Comparison of ENCODE assay signal across 8 cellular contexts in the genomic region with DNA sequence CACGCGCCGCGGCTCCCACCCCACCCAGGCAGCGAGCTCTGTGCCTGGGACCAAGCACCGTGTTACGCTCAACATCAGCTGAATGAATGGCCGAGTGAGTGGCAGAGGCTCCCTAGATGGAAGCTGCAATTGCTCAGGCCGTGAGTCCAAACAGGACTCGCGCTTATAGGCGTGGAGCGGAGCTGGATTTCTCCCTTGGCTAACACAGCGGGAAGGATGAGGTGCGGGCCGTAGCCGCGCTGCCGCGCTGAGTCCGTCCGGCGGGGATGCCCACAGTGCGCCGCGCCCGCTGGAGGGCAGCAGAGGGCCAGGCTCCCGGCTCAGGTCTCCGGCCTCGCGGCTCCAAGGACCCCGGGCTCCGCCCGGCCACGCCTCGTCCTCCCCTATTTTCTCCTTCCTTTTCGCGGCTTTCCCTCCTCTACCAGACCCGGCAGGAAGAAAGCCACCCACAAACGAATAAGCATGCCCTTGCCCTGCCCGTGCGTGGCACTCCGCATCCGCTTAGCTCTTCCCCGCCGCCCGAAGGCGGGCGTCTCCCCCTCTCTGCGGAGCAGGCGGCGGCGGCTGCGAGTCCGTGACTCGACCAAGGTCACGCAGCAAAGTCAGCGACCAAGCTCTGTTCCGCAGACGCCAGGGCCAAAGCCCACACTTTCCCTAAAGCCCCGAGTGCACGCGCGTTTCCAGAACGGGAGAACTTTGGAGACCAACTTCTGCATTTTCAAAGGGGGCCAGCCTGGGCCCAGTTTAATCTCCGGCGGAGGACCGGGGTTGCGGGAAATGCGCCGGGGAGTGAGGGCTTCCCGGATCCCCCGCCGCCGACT. TPM values are rescaled to one million over a fixed set of nuclear protein-coding genes. Genes with fewer than 3 reads are reported as not detected.
A peak's percentile ranks its signal among the peaks of the same experiment; 100 is the strongest.
DNase-seq lines count a peak whose midpoint lies in the region; ATAC-seq, FAIRE-seq and TF ChIP-seq lines count a peak whose summit lies in the region.

No MANE protein-coding gene starts in this region.

- POLR2A ChIA-PET in OCI-LY7 (lab: Charles Lee), result no interaction called here

- TF ChIP-seq CTCF in OCI-LY7 (conservative IDR thresholded peaks at IDR 0.05; ENCODE audit: low read length), result peak; percentile 72
- TF ChIP-seq CTCF in fibroblast of villous mesenchyme (IDR thresholded peaks at IDR 0.05; ENCODE audit: insufficient read depth, low read depth, low read length), result peak; percentile 90
- peak; percentile 90 to 95 (median 93) for TF ChIP-seq CTCF in nephron (IDR thresholded peaks at IDR 0.05; ENCODE audit: unreplicated experiment in 3 of 3)

- H3K9me2 ChIP-seq in OCI-LY7 (ENCODE audit: insufficient read depth, low read length), result no peaks in the 10 kb centered on the region

- H4K20me1 ChIP-seq in OCI-LY7 (ENCODE audit: insufficient read depth, low read length), result no peaks in the 10 kb centered on the region

- no peak overlapping the region for H3K4me3 ChIP-seq in OCI-LY7 (ENCODE audit: low read depth, low read length, poor library complexity, severe bottlenecking)
- peak overlapping the region; percentile 57 for H3K4me3 ChIP-seq in fibroblast of villous mesenchyme (ENCODE audit: low read depth, low read length)

- no peaks in the 10 kb centered on the region for H3K4me1 Mint-ChIP-seq in nephron

- intact Hi-C loops in OCI-LY7 (cut with micrococcal nuclease; ENCODE audit: unreplicated experiment), result no loop called here

- peak overlapping the region; percentile 9; the same call in 1 of the 2 replicates for H3K4me2 ChIP-seq in OCI-LY7 (ENCODE audit: low read length)

- H3K27me3 Mint-ChIP-seq in nephron (ENCODE audit: low read depth), result peaks cover 43% of the 10 kb centered on the region

- CTCF ChIA-PET in OCI-LY7 (lab: Charles Lee; ENCODE audit: unreplicated experiment), result no interaction called here

- H3K27ac Mint-ChIP-seq in nephron, result no peak overlapping the region

- H3K4me1 ChIP-seq in OCI-LY7 (ENCODE audit: insufficient read depth, low read length, poor library complexity, severe bottlenecking), result no peaks in the 10 kb centered on the region

- no peaks in the 10 kb centered on the region for H3K9me3 ChIP-seq in OCI-LY7 (ENCODE audit: low read length)

- H3K36me3 ChIP-seq in OCI-LY7 (ENCODE audit: insufficient read depth, low read length), result no peaks in the 10 kb centered on the region

- no peaks in the 10 kb centered on the region for H3K36me3 Mint-ChIP-seq in nephron (ENCODE audit: low read depth)

- H3K79me2 ChIP-seq in OCI-LY7 (ENCODE audit: insufficient read depth, low read depth, low read length), result no peaks in the 10 kb centered on the region

- peak; percentile 57 for ATAC-seq in GM19455 (IDR thresholded peaks at IDR 0.05; ENCODE audit: unreplicated experiment)
- ATAC-seq in stimulated activated naive CD8-positive, alpha-beta T cell treated with anti-CD3 and anti-CD28 coated beads, Interleukin-15, Interleukin-2, amounts not matched to agents 100 U/mL and 50 U/mL, for 24 hours, result peak; percentile 87

- peak overlapping the region; percentile 79 to 82 (median 81) for H3K4me3 Mint-ChIP-seq in nephron

- FAIRE-seq in HTR-8/SVneo (lab: Jason Lieb, UNC), result peak; percentile 97

- BruUV-seq in OCI-LY7 (replicated peaks; lab: Mats Ljungman, UMichigan), result no TSS peak

- peak; percentile 65 for DNase-seq in CD1c-positive myeloid dendritic cell (ENCODE audit: extremely low spot score)
- DNase-seq in HTR-8/SVneo (ENCODE audit: insufficient read length, low spot score), result peak; percentile 97
- peak; percentile 16 for DNase-seq in OCI-LY7 (ENCODE audit: low spot score)
- DNase-seq in activated T-helper 1 cell treated with anti-CD3 and anti-CD28 coated beads, Interleukin-2, amount 50 U/mL, for 16 hours (ENCODE audit: low read depth in 1 of 2, low spot score in 1 of 2), result peak; percentile 18 to 26
- DNase-seq in fibroblast of villous mesenchyme (ENCODE audit: low read depth), result peak; percentile 81
- DNase-seq in stimulated activated naive CD8-positive, alpha-beta T cell treated with anti-CD3 and anti-CD28 coated beads, Interleukin-15, Interleukin-2, amounts not matched to agents 100 U/mL and 50 U/mL, for 24 hours, result peak; percentile 82

- no peak overlapping the region for H2AFZ ChIP-seq in OCI-LY7 (ENCODE audit: low read length)

- H3K27ac ChIP-seq in OCI-LY7 (ENCODE audit: low read depth, low read length, poor library complexity, severe bottlenecking), result no peak overlapping the region

- no peaks in the 10 kb centered on the region for H3K9me3 Mint-ChIP-seq in nephron

RNA-seq across cellular contexts. Expression of a gene that starts 48.5 kb away (rescaled TPM):
- total RNA-seq in OCI-LY7 (2014; rRNA removed; shearing (Covaris generic)), result not detected in 2 replicates
- total RNA-seq in OCI-LY7 (2022), result not detected in 2 replicates
- 1.3 and 2.6 TPM in 2 replicates for total RNA-seq in fibroblast of villous mesenchyme

RNA-seq across cellular contexts. Expression of a gene that starts 56.9 kb away (rescaled TPM):
- total RNA-seq in OCI-LY7 (2014; rRNA removed; shearing (Covaris generic)), result 47.2 and 48.2 TPM in 2 replicates
- total RNA-seq in OCI-LY7 (2022), result 50.9 and 53.0 TPM in 2 replicates
- total RNA-seq in fibroblast of villous mesenchyme, result 26.3 and 28.3 TPM in 2 replicates

Comparison
In these comparisons a context has a peak if more than half of its experiments do, and no peak if none do; other contexts are left out.
1. DNase-seq: peak in every context shown above with its lines; median percentile 97 in HTR-8/SVneo; 82 in stimulated activated naive CD8-positive, alpha-beta T cell treated with anti-CD3 and anti-CD28 coated beads, Interleukin-15, Interleukin-2, amounts not matched to agents 100 U/mL and 50 U/mL, for 24 hours; 81 in fibroblast of villous mesenchyme; 65 in CD1c-positive myeloid dendritic cell; 22 in activated T-helper 1 cell treated with anti-CD3 and anti-CD28 coated beads, Interleukin-2, amount 50 U/mL, for 16 hours; 16 in OCI-LY7.